ENCODE assay signal across 1 cellular context in genomic region chr4:159150838-159151390, GRCh38.
TF ChIP-seq lines count a peak whose summit lies in the region.

No MANE protein-coding gene starts in this region.

TF ChIP-seq in liver, 16 proteins besides CTCF, POLR2A, EP300 and RAD21 (continued from another document):
- TF ChIP-seq ATF3 (IDR thresholded peaks at IDR 0.05) = no peak
- TF ChIP-seq GABPA (IDR thresholded peaks at IDR 0.05 in 1 of 2, conservative IDR thresholded peaks at IDR 0.05 in 1 of 2) = no peak
- TF ChIP-seq YY1 (IDR thresholded peaks at IDR 0.05) = no peak
- TF ChIP-seq JUND (IDR thresholded peaks at IDR 0.05) = peak in 1 of 2 donors; percentile 14
- TF ChIP-seq FOXA2 (IDR thresholded peaks at IDR 0.05) = no peak
- TF ChIP-seq FOXA1 (IDR thresholded peaks at IDR 0.05) = no peak
- TF ChIP-seq NR2F2 (IDR thresholded peaks at IDR 0.05) = no peak
- no peak for TF ChIP-seq MAX (IDR thresholded peaks at IDR 0.05)
- peak; percentile 65 to 76 for TF ChIP-seq RXRA (IDR thresholded peaks at IDR 0.05)
- no peak for TF ChIP-seq REST (IDR thresholded peaks at IDR 0.05)
